In the genomic region with DNA sequence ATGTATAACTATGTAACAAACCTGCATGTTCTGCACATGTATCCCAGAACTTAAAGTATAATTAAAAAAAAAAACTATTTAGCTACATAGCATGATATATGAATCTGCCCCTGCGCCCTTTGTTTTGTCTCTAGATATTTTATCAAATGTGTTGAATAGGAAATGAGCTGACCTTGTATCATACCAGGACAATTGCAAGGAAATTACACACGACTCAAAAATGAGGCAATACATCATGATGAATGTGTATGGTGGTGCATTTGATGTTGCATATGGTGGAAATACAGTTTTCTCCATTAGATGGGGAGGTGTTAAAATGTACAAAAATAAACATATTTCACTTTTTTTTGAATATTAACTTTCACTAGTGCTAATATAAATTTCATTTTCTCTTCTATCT, we compare ENCODE assay signal across 24 cellular contexts.
"Had no signal": no experiment of that assay in that cellular context is flagged by ENCODE, and none has a peak within 500 bp of the region (broad histone marks: within the 10 kb centered on the region; RNA-seq: fewer than 3 reads in every experiment).

No MANE protein-coding gene starts in this region.

- H3K4me1 ChIP-seq: esophagus squamous epithelium, lower lobe of right lung, pancreas, right lobe of liver, suprapubic skin, transverse colon, upper lobe of right lung, uterus had no signal

- DNase-seq: cortex of kidney; dorsolateral prefrontal cortex; effector CD4-positive, alpha-beta T cell; esophagus squamous epithelium; head of caudate nucleus; left ventricle myocardium superior; lower lobe of right lung; mucosa of descending colon; naive B cell; pancreas; right lobe of liver; small intestine; stimulated activated CD4-positive, alpha-beta T cell treated with anti-CD3 and anti-CD28 coated beads, Interleukin-15, amount 100 ng/mL, for 24 hours; stimulated activated CD4-positive, alpha-beta T cell treated with anti-CD3 and anti-CD28 coated beads, Interleukin-2, amount 100 ng/mL, for 48 hours; stimulated activated CD8-positive, alpha-beta memory T cell treated with anti-CD3 and anti-CD28 coated beads, Interleukin-4, amount 100 ng/mL, for 48 hours; stimulated activated naive CD4-positive, alpha-beta T cell; stimulated activated naive CD8-positive, alpha-beta T cell treated with anti-CD3 and anti-CD28 coated beads, Interleukin-15, amount 100 ng/mL, for 72 hours; transverse colon; upper lobe of right lung; uterus had no signal

- H3K36me3 ChIP-seq: esophagus squamous epithelium, lower lobe of right lung, neutrophil, pancreas, right lobe of liver, suprapubic skin, transverse colon, upper lobe of right lung, uterus had no signal

- H3K9me3 ChIP-seq: esophagus squamous epithelium, lower lobe of right lung, mucosa of descending colon, neutrophil, pancreas, right lobe of liver, suprapubic skin, transverse colon, upper lobe of right lung, uterus had no signal

- FAIRE-seq: frontal cortex, keratinocyte, pancreas, small intestine had no signal

- H3K27me3 ChIP-seq: dorsolateral prefrontal cortex, esophagus squamous epithelium, neutrophil, pancreas, right lobe of liver, suprapubic skin, transverse colon, upper lobe of right lung, uterus had no signal

- H3K4me3 ChIP-seq: dorsolateral prefrontal cortex, esophagus squamous epithelium, lower lobe of right lung, mucosa of descending colon, pancreas, right lobe of liver, suprapubic skin, transverse colon, upper lobe of right lung, uterus had no signal

- H3K27ac ChIP-seq: dorsolateral prefrontal cortex, esophagus squamous epithelium, lower lobe of right lung, neutrophil, pancreas, right lobe of liver, suprapubic skin, transverse colon, upper lobe of right lung, uterus had no signal
